In genomic region chr18:8084160-8084559, GRCh38 we compare ENCODE assay signal across 8 cellular contexts.
DNase-seq lines count a peak whose midpoint lies in the region; ATAC-seq and TF ChIP-seq lines count a peak whose summit lies in the region.

No MANE protein-coding gene starts in this region.

- DNase-seq in NCI-H524 (lab: John Stamatoyannopoulos, UW): peak; percentile 27 to 65
- DNase-seq in NCI-H524 treated with DMSO at 0.1 percent for 48 hours (lab: John Stamatoyannopoulos, UW): no peak
- DNase-seq in NCI-H510A (lab: John Stamatoyannopoulos, UW): peak; percentile 34
- peak; percentile 15 for DNase-seq in neural crest cell (ENCODE audit: low read depth, low spot score)
- no peak for DNase-seq in activated effector memory CD4-positive, alpha-beta T cell treated with Interleukin-2 at 50 U/mL for 16 hours
- no peak for DNase-seq in activated CD4-positive, alpha-beta memory T cell treated with anti-CD3 and anti-CD28 coated beads, Interleukin-2, amount 10 ng/mL, durations not matched to agents 7 days and 5 days
- no peak for DNase-seq in CD1c-positive myeloid dendritic cell (ENCODE audit: extremely low spot score)

- no peaks in the 10 kb centered on the region for H3K36me3 Mint-ChIP-seq in neural crest cell (ENCODE audit: low read depth)
- no peaks in the 10 kb centered on the region for H3K36me3 Mint-ChIP-seq in activated CD4-positive, alpha-beta memory T cell treated with anti-CD3 and anti-CD28 coated beads, Interleukin-2, amount 10 ng/mL, durations not matched to agents 7 days and 5 days (ENCODE audit: low read depth)

- no peak overlapping the region for H3K4me3 Mint-ChIP-seq in neural crest cell
- no peak overlapping the region for H3K4me3 Mint-ChIP-seq in activated CD4-positive, alpha-beta memory T cell treated with anti-CD3 and anti-CD28 coated beads, Interleukin-2, amount 10 ng/mL, durations not matched to agents 7 days and 5 days

- no peaks in the 10 kb centered on the region for H3K27me3 Mint-ChIP-seq in neural crest cell (ENCODE audit: low read depth)
- no peaks in the 10 kb centered on the region for H3K27me3 Mint-ChIP-seq in activated CD4-positive, alpha-beta memory T cell treated with anti-CD3 and anti-CD28 coated beads, Interleukin-2, amount 10 ng/mL, durations not matched to agents 7 days and 5 days

- peaks cover 3% of the 10 kb centered on the region for H3K4me1 Mint-ChIP-seq in neural crest cell
- no peaks in the 10 kb centered on the region for H3K4me1 Mint-ChIP-seq in activated CD4-positive, alpha-beta memory T cell treated with anti-CD3 and anti-CD28 coated beads, Interleukin-2, amount 10 ng/mL, durations not matched to agents 7 days and 5 days

- ATAC-seq in esophagus mucosa: peak; percentile 45

- CTCF ChIA-PET in activated CD4-positive, alpha-beta memory T cell treated with anti-CD3 and anti-CD28 coated beads, Interleukin-2, amount 10 ng/mL, durations not matched to agents 7 days and 5 days (lab: Charles Lee): no interaction called here

- no peak overlapping the region for H3K27ac Mint-ChIP-seq in neural crest cell (ENCODE audit: unreplicated experiment)
- H3K27ac Mint-ChIP-seq in activated CD4-positive, alpha-beta memory T cell treated with anti-CD3 and anti-CD28 coated beads, Interleukin-2, amount 10 ng/mL, durations not matched to agents 7 days and 5 days: no peak overlapping the region

- POLR2A ChIA-PET in activated CD4-positive, alpha-beta memory T cell treated with anti-CD3 and anti-CD28 coated beads, Interleukin-2, amount 10 ng/mL, durations not matched to agents 7 days and 5 days (lab: Charles Lee): no interaction called here

- peak; percentile 73 for TF ChIP-seq CTCF in neural crest cell (conservative IDR thresholded peaks at IDR 0.05)

- no peaks in the 10 kb centered on the region for H3K9me3 Mint-ChIP-seq in neural crest cell
- peaks cover 4% of the 10 kb centered on the region for H3K9me3 Mint-ChIP-seq in activated CD4-positive, alpha-beta memory T cell treated with anti-CD3 and anti-CD28 coated beads, Interleukin-2, amount 10 ng/mL, durations not matched to agents 7 days and 5 days

Comparison
In these comparisons a context has a peak if more than half of its experiments do, and no peak if none do; other contexts are left out.
1. DNase-seq: peak in NCI-H524 (2 of 2), NCI-H510A (single experiment) and neural crest cell (single experiment); none in NCI-H524 treated with DMSO at 0.1 percent for 48 hours (single experiment), activated effector memory CD4-positive, alpha-beta T cell treated with Interleukin-2 at 50 U/mL for 16 hours (single experiment), activated CD4-positive, alpha-beta memory T cell treated with anti-CD3 and anti-CD28 coated beads, Interleukin-2, amount 10 ng/mL, durations not matched to agents 7 days and 5 days (single experiment) and CD1c-positive myeloid dendritic cell (single experiment).